29 cellular contexts compared by ENCODE assay signal in the genomic region with DNA sequence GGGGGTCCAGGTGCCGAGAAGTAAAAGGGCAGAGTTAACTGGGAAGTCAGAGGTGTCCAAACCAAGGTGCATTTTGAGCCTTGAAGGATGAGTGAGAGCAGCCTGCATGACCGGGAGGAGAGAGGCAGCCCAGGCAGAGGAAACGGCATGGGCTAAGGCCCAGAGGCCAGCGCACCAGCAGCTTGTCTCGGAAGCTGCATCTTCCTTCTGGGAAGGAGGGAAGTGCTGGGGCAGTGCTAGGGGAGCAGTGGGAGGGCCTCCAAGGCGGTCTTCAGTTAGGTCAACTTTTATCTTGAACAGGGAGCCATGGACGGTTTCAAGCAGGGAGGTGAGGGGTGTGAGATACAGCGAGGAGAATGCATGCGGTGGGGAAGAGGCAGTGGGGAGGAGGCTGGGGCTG. TPM values are rescaled to one million over a fixed set of nuclear protein-coding genes. Genes with fewer than 3 reads are reported as not detected.
"Had no signal": no experiment of that assay in that cellular context is flagged by ENCODE, and none has a peak within 500 bp of the region (broad histone marks: within the 10 kb centered on the region; RNA-seq: fewer than 3 reads in every experiment).

No MANE protein-coding gene starts in this region.

- H3K4me1 Mint-ChIP-seq: activated naive CD4-positive, alpha-beta T cell treated with anti-CD3 and anti-CD28 coated beads, Interleukin-2, amount 50 U/mL, for 24 hours had no signal

- H3K4me2 ChIP-seq: SK-N-SH had no signal

- H3K4me3 Mint-ChIP-seq: activated CD8-positive, alpha-beta T cell treated with anti-CD3 and anti-CD28 coated beads, Interleukin-2, amount 10 ng/mL, durations not matched to agents 7 days and 5 days; activated naive CD4-positive, alpha-beta T cell treated with anti-CD3 and anti-CD28 coated beads, Interleukin-2, amount 50 U/mL, for 24 hours; activated T-cell treated with anti-CD3 and anti-CD28 coated beads, Interleukin-2, amount 50 U/mL, for 24 hours; activated T-helper 1 cell treated with anti-CD3 and anti-CD28 coated beads, Interleukin-12 subunit alpha, Interleukin-12 subunit beta, Interleukin-2, Interleukin-4 antibody, amounts not matched to agents 30 ng/mL and 10 ng/mL and 1 ng/mL, durations not matched to agents 14 hours and 24 hours and 36 hours had no signal

- H3K27ac Mint-ChIP-seq: activated CD8-positive, alpha-beta T cell treated with anti-CD3 and anti-CD28 coated beads, Interleukin-2, amount 10 ng/mL, durations not matched to agents 7 days and 5 days; activated naive CD4-positive, alpha-beta T cell treated with anti-CD3 and anti-CD28 coated beads, Interleukin-2, amount 50 U/mL, for 24 hours; activated T-cell treated with anti-CD3 and anti-CD28 coated beads, Interleukin-2, amount 50 U/mL, for 24 hours; activated T-helper 1 cell treated with anti-CD3 and anti-CD28 coated beads, Interleukin-12 subunit alpha, Interleukin-12 subunit beta, Interleukin-2, Interleukin-4 antibody, amounts not matched to agents 30 ng/mL and 10 ng/mL and 1 ng/mL, durations not matched to agents 14 hours and 24 hours and 36 hours had no signal

- H3K27me3 Mint-ChIP-seq: activated naive CD4-positive, alpha-beta T cell treated with anti-CD3 and anti-CD28 coated beads, Interleukin-2, amount 50 U/mL, for 24 hours; activated T-cell treated with anti-CD3 and anti-CD28 coated beads, Interleukin-2, amount 50 U/mL, for 24 hours had no signal

- H3K9me3 Mint-ChIP-seq: activated naive CD4-positive, alpha-beta T cell treated with anti-CD3 and anti-CD28 coated beads, Interleukin-2, amount 50 U/mL, for 24 hours; activated T-cell treated with anti-CD3 and anti-CD28 coated beads, Interleukin-2, amount 50 U/mL, for 24 hours; activated T-helper 1 cell treated with anti-CD3 and anti-CD28 coated beads, Interleukin-12 subunit alpha, Interleukin-12 subunit beta, Interleukin-2, Interleukin-4 antibody, amounts not matched to agents 30 ng/mL and 10 ng/mL and 1 ng/mL, durations not matched to agents 14 hours and 24 hours and 36 hours had no signal

- H3K27me3 ChIP-seq: ascending aorta, body of pancreas, MG63 had no signal

- H3K9me3 ChIP-seq: ascending aorta, body of pancreas, MG63, SJCRH30, SK-N-SH had no signal

- H3K9ac ChIP-seq: SK-N-SH had no signal

- H3K36me3 ChIP-seq: ascending aorta, MG63, SJCRH30, WERI-Rb-1 had no signal

- H3K36me3 Mint-ChIP-seq: activated naive CD4-positive, alpha-beta T cell treated with anti-CD3 and anti-CD28 coated beads, Interleukin-2, amount 50 U/mL, for 24 hours had no signal

- DNase-seq: activated CD4-positive, alpha-beta T cell treated with anti-CD3 and anti-CD28 coated beads for 48 hours; activated CD4-positive, alpha-beta T cell treated with anti-CD3 and anti-CD28 coated beads, Interleukin-2, amount 50 U/mL, for 4 hours; activated CD8-positive, alpha-beta memory T cell treated with anti-CD3 and anti-CD28 coated beads, Interleukin-2, amount 50 U/mL, for 48 hours; activated CD8-positive, alpha-beta T cell treated with anti-CD3 and anti-CD28 coated beads, Interleukin-2, amount 10 ng/mL, durations not matched to agents 7 days and 5 days; activated effector memory CD4-positive, alpha-beta T cell treated with Interleukin-2 at 50 U/mL for 16 hours; activated naive CD4-positive, alpha-beta T cell; activated T-cell treated with anti-CD3 and anti-CD28 coated beads, Interleukin-2, amount 50 U/mL, for 24 hours; body of pancreas; MG63; MV-4-11; NCI-H1092 treated with DMSO at 0.1 percent for 48 hours; NCI-H1417 treated with DMSO at 0.1 percent for 48 hours; NCI-H1694; NCI-H2029 treated with DMSO at 0.1 percent for 48 hours; NCI-H345; NCI-H510A; NCI-H69; NK-92 treated with Interleukin-12 subunit alpha and Interleukin-12 subunit beta, amount 100 ng/mL, for 24 hours; OCI-M1; Right ventricle myocardium superior; RPMI8226; SJCRH30; SK-N-SH; T-helper 1 cell; WERI-Rb-1 had no signal

- ATAC-seq: activated CD8-positive, alpha-beta T cell treated with anti-CD3 and anti-CD28 coated beads, Interleukin-2, amount 10 ng/mL, durations not matched to agents 7 days and 5 days; body of pancreas had no signal

- H3K4me3 ChIP-seq: ascending aorta, body of pancreas, MG63, SJCRH30 had no signal

- H3K4me1 ChIP-seq: ascending aorta had no signal

- H3K9me2 ChIP-seq: SK-N-SH had no signal

- H3K27ac ChIP-seq: ascending aorta, body of pancreas, SJCRH30, WERI-Rb-1 had no signal

RNA-seq across cellular contexts. Expression of a gene that starts 1.0 kb away (rescaled TPM):
- total RNA-seq: activated CD8-positive, alpha-beta T cell treated with anti-CD3 and anti-CD28 coated beads, Interleukin-2, amount 10 ng/mL, durations not matched to agents 7 days and 5 days; activated T-helper 1 cell treated with anti-CD3 and anti-CD28 coated beads, Interleukin-12 subunit alpha, Interleukin-12 subunit beta, Interleukin-2, Interleukin-4 antibody, amounts not matched to agents 30 ng/mL and 10 ng/mL and 1 ng/mL, durations not matched to agents 14 hours and 24 hours and 36 hours; ascending aorta; body of pancreas; Right ventricle myocardium superior; SJCRH30; T-helper 2 cell treated with Interferon-gamma antibody and Interleukin-4, amounts not matched to agents 100 ng/mL and 5 ng/mL, for 36 hours had no signal
- polyA plus RNA-seq: SK-N-SH had no signal

RNA-seq across cellular contexts. Expression of a gene that starts 15.6 kb away (rescaled TPM):
- total RNA-seq: activated CD8-positive, alpha-beta T cell treated with anti-CD3 and anti-CD28 coated beads, Interleukin-2, amount 10 ng/mL, durations not matched to agents 7 days and 5 days; activated T-helper 1 cell treated with anti-CD3 and anti-CD28 coated beads, Interleukin-12 subunit alpha, Interleukin-12 subunit beta, Interleukin-2, Interleukin-4 antibody, amounts not matched to agents 30 ng/mL and 10 ng/mL and 1 ng/mL, durations not matched to agents 14 hours and 24 hours and 36 hours; ascending aorta; body of pancreas; Right ventricle myocardium superior; SJCRH30; T-helper 2 cell treated with Interferon-gamma antibody and Interleukin-4, amounts not matched to agents 100 ng/mL and 5 ng/mL, for 36 hours had no signal
- polyA plus RNA-seq: SK-N-SH had no signal
